ENCODE assay signal across 38 cellular contexts in the genomic region with DNA sequence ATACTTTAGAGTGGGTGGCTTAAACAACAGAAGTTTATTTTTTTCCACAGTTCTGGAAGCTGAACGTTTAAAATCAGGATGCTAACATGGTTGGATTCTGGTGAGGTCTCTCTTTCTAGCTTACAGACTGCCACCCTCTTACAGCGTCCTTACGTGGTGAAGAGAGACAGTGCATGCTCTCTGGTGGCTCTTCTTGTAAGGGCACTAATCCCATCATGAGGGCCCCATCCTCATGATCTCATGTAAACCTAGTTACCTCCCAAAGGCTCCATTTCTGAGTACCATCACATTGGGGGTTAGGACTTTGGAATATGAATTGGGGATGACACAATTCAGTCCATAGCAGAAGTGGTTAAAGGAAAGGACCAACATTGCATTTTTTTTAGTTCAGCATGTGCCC.
"Had no signal": no experiment of that assay in that cellular context is flagged by ENCODE, and none has a peak within 500 bp of the region (broad histone marks: within the 10 kb centered on the region; RNA-seq: fewer than 3 reads in every experiment).

No MANE protein-coding gene starts in this region.

- H3K4me1 ChIP-seq: adrenal gland, body of pancreas, breast epithelium had no signal

- H3K9me3 ChIP-seq: adrenal gland, ascending aorta, body of pancreas had no signal

- FAIRE-seq: bronchial epithelial cell had no signal

- H3K36me3 ChIP-seq: adrenal gland, ascending aorta, brain microvascular endothelial cell, breast epithelium, cardiac muscle cell had no signal

- H3K36me3 Mint-ChIP-seq: activated naive CD4-positive, alpha-beta T cell treated with anti-CD3 and anti-CD28 coated beads, Interleukin-2, amount 10 ng/mL, durations not matched to agents 7 days and 5 days; activated naive CD4-positive, alpha-beta T cell treated with anti-CD3 and anti-CD28 coated beads, Interleukin-2, amount 50 U/mL, for 24 hours; activated naive CD4-positive, alpha-beta T cell treated with anti-CD3 and anti-CD28 coated beads, Interleukin-2, amount 50 U/mL, for 72 hours; activated naive CD8-positive, alpha-beta T cell; activated naive CD8-positive, alpha-beta T cell treated with anti-CD3 and anti-CD28 coated beads for 36 hours; activated naive CD8-positive, alpha-beta T cell treated with anti-CD3 and anti-CD28 coated beads, Interleukin-2, amount 10 ng/mL, durations not matched to agents 7 days and 5 days had no signal

- H3K4me3 Mint-ChIP-seq: activated naive CD4-positive, alpha-beta T cell treated with anti-CD3 and anti-CD28 coated beads for 36 hours; activated naive CD4-positive, alpha-beta T cell treated with anti-CD3 and anti-CD28 coated beads, Interleukin-2, amount 10 ng/mL, durations not matched to agents 7 days and 5 days; activated naive CD4-positive, alpha-beta T cell treated with anti-CD3 and anti-CD28 coated beads, Interleukin-2, amount 50 U/mL, for 24 hours; activated naive CD8-positive, alpha-beta T cell; activated naive CD8-positive, alpha-beta T cell treated with anti-CD3 and anti-CD28 coated beads for 36 hours; activated naive CD8-positive, alpha-beta T cell treated with anti-CD3 and anti-CD28 coated beads, Interleukin-2, amount 10 ng/mL, durations not matched to agents 7 days and 5 days; activated naive CD8-positive, alpha-beta T cell treated with anti-CD3 and anti-CD28 coated beads, Interleukin-2, amount 50 U/mL, for 24 hours; activated T-cell treated with anti-CD3 and anti-CD28 coated beads, Interleukin-2, amount 50 U/mL, for 24 hours; activated T-cell treated with anti-CD3 and anti-CD28 coated beads, Interleukin-2, amount 50 U/mL, for 4 hours; activated T-cell treated with anti-CD3 and anti-CD28 coated beads, Interleukin-2, amount 50 U/mL, for 72 hours; activated T-helper 1 cell treated with anti-CD3 and anti-CD28 coated beads, Interleukin-12 subunit alpha, Interleukin-12 subunit beta, Interleukin-2, Interleukin-4 antibody, amounts not matched to agents 30 ng/mL and 10 ng/mL and 1 ng/mL, durations not matched to agents 14 hours and 24 hours and 36 hours; activated T-helper 17 cell treated with anti-CD3 and anti-CD28 coated beads, Interleukin-2, amount 50 U/mL, for 72 hours; central memory CD8-positive, alpha-beta T cell had no signal

- DNase-seq: activated effector memory CD4-positive, alpha-beta T cell treated with anti-CD3 and anti-CD28 coated beads, Interleukin-2, amount 50 U/mL, for 16 hours; activated effector memory CD4-positive, alpha-beta T cell treated with Interleukin-2 at 50 U/mL for 16 hours; activated gamma-delta T cell; activated gamma-delta T cell treated with Interleukin-2 at 50 U/mL for 16 hours; activated naive CD4-positive, alpha-beta T cell; activated naive CD4-positive, alpha-beta T cell treated with anti-CD3 and anti-CD28 coated beads for 36 hours; activated naive CD4-positive, alpha-beta T cell treated with anti-CD3 and anti-CD28 coated beads, Interleukin-2, amount 10 ng/mL, durations not matched to agents 7 days and 5 days; activated naive CD4-positive, alpha-beta T cell treated with anti-CD3 and anti-CD28 coated beads, Interleukin-2, amount 50 U/mL, for 16 hours; activated naive CD4-positive, alpha-beta T cell treated with Interleukin-2 at 50 U/mL for 16 hours; activated naive CD8-positive, alpha-beta T cell treated with anti-CD3 and anti-CD28 coated beads for 36 hours; activated naive CD8-positive, alpha-beta T cell treated with anti-CD3 and anti-CD28 coated beads, Interleukin-2, amount 10 ng/mL, durations not matched to agents 7 days and 5 days; activated naive CD8-positive, alpha-beta T cell treated with anti-CD3 and anti-CD28 coated beads, Interleukin-2, amount 50 U/mL, for 24 hours; activated T-cell treated with anti-CD3 and anti-CD28 coated beads for 4 hours; activated T-cell treated with anti-CD3 and anti-CD28 coated beads, Interleukin-2, amount 50 U/mL, for 1 hour; activated T-cell treated with anti-CD3 and anti-CD28 coated beads, Interleukin-2, amount 50 U/mL, for 24 hours; activated T-cell treated with anti-CD3 and anti-CD28 coated beads, Interleukin-2, amount 50 U/mL, for 4 hours; activated T-cell treated with anti-CD3 and anti-CD28 coated beads, Interleukin-2, amount 50 U/mL, for 48 hours; activated T-cell treated with anti-CD3 and anti-CD28 coated beads, Interleukin-2, amount 50 U/mL, for 72 hours; adrenal gland; amniotic stem cell; amygdala; aorta; body of pancreas; central memory CD4-positive, alpha-beta T cell; cerebellar nuclear complex had no signal

- H3K4me3 ChIP-seq: adrenal gland, ascending aorta, body of pancreas, breast epithelium, cardiac muscle cell had no signal

- H3K27me3 ChIP-seq: ascending aorta, body of pancreas, brain microvascular endothelial cell, breast epithelium, cardiac muscle cell had no signal

- H3K27ac Mint-ChIP-seq: activated naive CD4-positive, alpha-beta T cell treated with anti-CD3 and anti-CD28 coated beads for 36 hours; activated naive CD4-positive, alpha-beta T cell treated with anti-CD3 and anti-CD28 coated beads, Interleukin-2, amount 10 ng/mL, durations not matched to agents 7 days and 5 days; activated naive CD4-positive, alpha-beta T cell treated with anti-CD3 and anti-CD28 coated beads, Interleukin-2, amount 50 U/mL, for 24 hours; activated naive CD4-positive, alpha-beta T cell treated with anti-CD3 and anti-CD28 coated beads, Interleukin-2, amount 50 U/mL, for 72 hours; activated naive CD8-positive, alpha-beta T cell; activated naive CD8-positive, alpha-beta T cell treated with anti-CD3 and anti-CD28 coated beads for 36 hours; activated naive CD8-positive, alpha-beta T cell treated with anti-CD3 and anti-CD28 coated beads, Interleukin-2, amount 10 ng/mL, durations not matched to agents 7 days and 5 days; activated naive CD8-positive, alpha-beta T cell treated with anti-CD3 and anti-CD28 coated beads, Interleukin-2, amount 50 U/mL, for 24 hours; activated T-cell treated with anti-CD3 and anti-CD28 coated beads, Interleukin-2, amount 50 U/mL, for 24 hours; activated T-cell treated with anti-CD3 and anti-CD28 coated beads, Interleukin-2, amount 50 U/mL, for 72 hours; activated T-helper 1 cell treated with anti-CD3 and anti-CD28 coated beads, Interleukin-12 subunit alpha, Interleukin-12 subunit beta, Interleukin-2, Interleukin-4 antibody, amounts not matched to agents 30 ng/mL and 10 ng/mL and 1 ng/mL, durations not matched to agents 14 hours and 24 hours and 36 hours; activated T-helper 17 cell treated with anti-CD3 and anti-CD28 coated beads, Interleukin-2, amount 50 U/mL, for 72 hours; activated T-helper 2 cell treated with anti-CD3 and anti-CD28 coated beads, Interferon-gamma antibody, Interleukin-2, Interleukin-4, amounts not matched to agents 10 μg/mL and 5 μg/mL and 100 μg/mL, durations not matched to agents 14 hours and 24 hours and 36 hours had no signal

- H3K27ac ChIP-seq: adrenal gland, body of pancreas, brain microvascular endothelial cell, breast epithelium, cardiac muscle cell had no signal

- ATAC-seq: activated naive CD4-positive, alpha-beta T cell treated with anti-CD3 and anti-CD28 coated beads, Interleukin-2, amount 50 U/mL, for 72 hours; activated naive CD8-positive, alpha-beta T cell treated with anti-CD3 and anti-CD28 coated beads, Interleukin-2, amount 50 U/mL, for 24 hours; activated T-cell treated with anti-CD3 and anti-CD28 coated beads, Interleukin-2, amount 50 U/mL, for 4 hours; activated T-cell treated with anti-CD3 and anti-CD28 coated beads, Interleukin-2, amount 50 U/mL, for 72 hours; activated T-helper 17 cell treated with anti-CD3 and anti-CD28 coated beads, Interleukin-2, amount 50 U/mL, for 72 hours; body of pancreas had no signal

- H3K4me1 Mint-ChIP-seq: activated naive CD4-positive, alpha-beta T cell treated with anti-CD3 and anti-CD28 coated beads, Interleukin-2, amount 10 ng/mL, durations not matched to agents 7 days and 5 days; activated naive CD4-positive, alpha-beta T cell treated with anti-CD3 and anti-CD28 coated beads, Interleukin-2, amount 50 U/mL, for 24 hours; activated naive CD8-positive, alpha-beta T cell treated with anti-CD3 and anti-CD28 coated beads for 36 hours; activated naive CD8-positive, alpha-beta T cell treated with anti-CD3 and anti-CD28 coated beads, Interleukin-2, amount 10 ng/mL, durations not matched to agents 7 days and 5 days; activated naive CD8-positive, alpha-beta T cell treated with anti-CD3 and anti-CD28 coated beads, Interleukin-2, amount 50 U/mL, for 24 hours; activated T-helper 17 cell treated with anti-CD3 and anti-CD28 coated beads, Interleukin-2, amount 50 U/mL, for 72 hours; central memory CD8-positive, alpha-beta T cell had no signal

- H3K27me3 Mint-ChIP-seq: activated naive CD4-positive, alpha-beta T cell treated with anti-CD3 and anti-CD28 coated beads, Interleukin-2, amount 10 ng/mL, durations not matched to agents 7 days and 5 days; activated naive CD4-positive, alpha-beta T cell treated with anti-CD3 and anti-CD28 coated beads, Interleukin-2, amount 50 U/mL, for 24 hours; activated naive CD8-positive, alpha-beta T cell; activated T-cell treated with anti-CD3 and anti-CD28 coated beads, Interleukin-2, amount 50 U/mL, for 24 hours; brain; central memory CD8-positive, alpha-beta T cell had no signal

- H3K9me3 Mint-ChIP-seq: activated naive CD4-positive, alpha-beta T cell treated with anti-CD3 and anti-CD28 coated beads for 36 hours; activated naive CD4-positive, alpha-beta T cell treated with anti-CD3 and anti-CD28 coated beads, Interleukin-2, amount 10 ng/mL, durations not matched to agents 7 days and 5 days; activated naive CD4-positive, alpha-beta T cell treated with anti-CD3 and anti-CD28 coated beads, Interleukin-2, amount 50 U/mL, for 24 hours; activated naive CD4-positive, alpha-beta T cell treated with anti-CD3 and anti-CD28 coated beads, Interleukin-2, amount 50 U/mL, for 72 hours; activated naive CD8-positive, alpha-beta T cell treated with anti-CD3 and anti-CD28 coated beads for 36 hours; activated naive CD8-positive, alpha-beta T cell treated with anti-CD3 and anti-CD28 coated beads, Interleukin-2, amount 10 ng/mL, durations not matched to agents 7 days and 5 days; activated naive CD8-positive, alpha-beta T cell treated with anti-CD3 and anti-CD28 coated beads, Interleukin-2, amount 50 U/mL, for 24 hours; activated T-cell treated with anti-CD3 and anti-CD28 coated beads, Interleukin-2, amount 50 U/mL, for 24 hours; activated T-cell treated with anti-CD3 and anti-CD28 coated beads, Interleukin-2, amount 50 U/mL, for 72 hours; activated T-helper 1 cell treated with anti-CD3 and anti-CD28 coated beads, Interleukin-12 subunit alpha, Interleukin-12 subunit beta, Interleukin-2, Interleukin-4 antibody, amounts not matched to agents 30 ng/mL and 10 ng/mL and 1 ng/mL, durations not matched to agents 14 hours and 24 hours and 36 hours; activated T-helper 2 cell treated with anti-CD3 and anti-CD28 coated beads, Interferon-gamma antibody, Interleukin-2, Interleukin-4, amounts not matched to agents 10 μg/mL and 5 μg/mL and 100 μg/mL, durations not matched to agents 14 hours and 24 hours and 36 hours had no signal
